In the genomic region with DNA sequence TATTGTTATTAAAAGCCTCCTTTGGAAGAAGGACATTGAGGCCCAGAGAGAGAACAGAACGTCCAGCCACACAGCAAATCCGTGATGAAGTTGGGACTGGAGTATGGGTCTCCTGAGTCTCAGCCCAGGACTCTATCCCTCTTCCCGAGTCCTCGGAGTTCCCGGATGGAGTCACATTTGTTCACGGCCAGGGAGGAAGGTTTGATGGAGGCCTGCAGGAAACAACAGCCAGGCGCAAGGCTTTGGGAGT, we compare ENCODE assay signal across 1 cellular context.
TF ChIP-seq lines count a peak whose summit lies in the region.

No MANE protein-coding gene starts in this region.

TF ChIP-seq in K562, 482 proteins besides CTCF, POLR2A, EP300 and RAD21 (continued from another document and continues in another):
- TF ChIP-seq USF1 (CRISPR knock-in tag; IDR thresholded peaks at IDR 0.05) (no peak), ARID1B (IDR thresholded peaks at IDR 0.05) (0 out of 2 replicates have a peak, but pooled peaks have one; percentile 20), TCF7L2 (IDR thresholded peaks at IDR 0.05; ENCODE audit: low read depth, low read length) (no peak), ZNF77 (CRISPR knock-in tag; IDR thresholded peaks at IDR 0.05) (no peak), MECOM (CRISPR knock-in tag; IDR thresholded peaks at IDR 0.05) (peak; percentile 69; the same call in 1 of the 2 replicates), MAFF (IDR thresholded peaks at IDR 0.05; ENCODE audit: low read length) (no peak), PTRF (tag; IDR thresholded peaks at IDR 0.05) (peak; percentile 73), BRF2 (IDR thresholded peaks at IDR 0.05; ENCODE audit: borderline replicate concordance, insufficient read depth, insufficient read length) (no peak), C11orf30 (IDR thresholded peaks at IDR 0.05; ENCODE audit: low read depth) (no peak), DMBX1 (CRISPR knock-in tag; IDR thresholded peaks at IDR 0.05; ENCODE audit: borderline replicate concordance) (0 out of 2 replicates have a peak, but pooled peaks have one; percentile 90), ILF3 (IDR thresholded peaks at IDR 0.05; ENCODE audit: borderline replicate concordance) (no peak), FOXO4 (CRISPR knock-in tag; IDR thresholded peaks at IDR 0.05) (0 out of 2 replicates have a peak, but pooled peaks have one; percentile 61), CBX8 (IDR thresholded peaks at IDR 0.05; ENCODE audit: borderline replicate concordance, extremely low read depth, low read depth, low read length, poor library complexity, severe bottlenecking) (no peak), YBX1 (IDR thresholded peaks at IDR 0.05) (no peak), HCFC1 (IDR thresholded peaks at IDR 0.05; ENCODE audit: low read depth, low read length) (no peak), HMGN3 (IDR thresholded peaks at IDR 0.05; ENCODE audit: borderline replicate concordance, extremely low read depth, insufficient read length, low read depth, low read length) (no peak), ZNF12 (CRISPR knock-in tag; IDR thresholded peaks at IDR 0.05) (no peak), ZMIZ1 (IDR thresholded peaks at IDR 0.05; ENCODE audit: low read depth in 2 of 2, low read length in 2 of 2) (no peak), NR2C1 (IDR thresholded peaks at IDR 0.05) (no peak), NR2C1 (tag; IDR thresholded peaks at IDR 0.05) (peak; percentile 64), CGGBP1 (CRISPR knock-in tag; IDR thresholded peaks at IDR 0.05) (no peak), GATAD2A (IDR thresholded peaks at IDR 0.05) (no peak), POLR2AphosphoS2 (IDR thresholded peaks at IDR 0.05; ENCODE audit: low read length) (no peak), ZNF445 (CRISPR knock-in tag; IDR thresholded peaks at IDR 0.05; ENCODE audit: low read depth) (0 out of 2 replicates have a peak, but pooled peaks have one; percentile 21), ERF (CRISPR knock-in tag; IDR thresholded peaks at IDR 0.05) (peak; percentile 83), ZFP91 (CRISPR knock-in tag; IDR thresholded peaks at IDR 0.05) (no peak), HIVEP1 (CRISPR knock-in tag; IDR thresholded peaks at IDR 0.05) (peak; percentile 66; the same call in 1 of the 2 replicates)
- TF ChIP-seq, protein P1, sequence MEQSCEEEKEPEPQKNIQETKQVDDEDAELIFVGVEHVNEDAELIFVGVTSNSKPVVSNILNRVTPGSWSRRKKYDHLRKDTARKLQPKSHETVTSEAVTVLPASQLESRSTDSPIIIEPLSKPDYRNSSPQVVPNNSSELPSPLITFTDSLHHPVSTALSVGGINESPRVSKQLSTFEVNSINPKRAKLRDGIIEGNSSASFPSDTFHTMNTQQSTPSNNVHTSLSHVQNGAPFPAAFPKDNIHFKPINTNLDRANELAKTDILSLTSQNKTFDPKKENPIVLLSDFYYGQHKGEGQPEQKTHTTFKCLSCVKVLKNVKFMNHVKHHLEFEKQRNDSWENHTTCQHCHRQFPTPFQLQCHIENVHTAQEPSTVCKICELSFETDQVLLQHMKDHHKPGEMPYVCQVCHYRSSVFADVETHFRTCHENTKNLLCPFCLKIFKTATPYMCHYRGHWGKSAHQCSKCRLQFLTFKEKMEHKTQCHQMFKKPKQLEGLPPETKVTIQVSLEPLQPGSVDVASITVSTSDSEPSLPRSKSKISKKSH (CRISPR knock-in tag; IDR thresholded peaks at IDR 0.05), result no peak
- TF ChIP-seq, protein P2, sequence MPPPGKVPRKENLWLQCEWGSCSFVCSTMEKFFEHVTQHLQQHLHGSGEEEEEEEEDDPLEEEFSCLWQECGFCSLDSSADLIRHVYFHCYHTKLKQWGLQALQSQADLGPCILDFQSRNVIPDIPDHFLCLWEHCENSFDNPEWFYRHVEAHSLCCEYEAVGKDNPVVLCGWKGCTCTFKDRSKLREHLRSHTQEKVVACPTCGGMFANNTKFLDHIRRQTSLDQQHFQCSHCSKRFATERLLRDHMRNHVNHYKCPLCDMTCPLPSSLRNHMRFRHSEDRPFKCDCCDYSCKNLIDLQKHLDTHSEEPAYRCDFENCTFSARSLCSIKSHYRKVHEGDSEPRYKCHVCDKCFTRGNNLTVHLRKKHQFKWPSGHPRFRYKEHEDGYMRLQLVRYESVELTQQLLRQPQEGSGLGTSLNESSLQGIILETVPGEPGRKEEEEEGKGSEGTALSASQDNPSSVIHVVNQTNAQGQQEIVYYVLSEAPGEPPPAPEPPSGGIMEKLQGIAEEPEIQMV (tag; conservative IDR thresholded peaks at IDR 0.05; ENCODE audit: low read depth), result peak; percentile 71
- TF ChIP-seq, protein P3, sequence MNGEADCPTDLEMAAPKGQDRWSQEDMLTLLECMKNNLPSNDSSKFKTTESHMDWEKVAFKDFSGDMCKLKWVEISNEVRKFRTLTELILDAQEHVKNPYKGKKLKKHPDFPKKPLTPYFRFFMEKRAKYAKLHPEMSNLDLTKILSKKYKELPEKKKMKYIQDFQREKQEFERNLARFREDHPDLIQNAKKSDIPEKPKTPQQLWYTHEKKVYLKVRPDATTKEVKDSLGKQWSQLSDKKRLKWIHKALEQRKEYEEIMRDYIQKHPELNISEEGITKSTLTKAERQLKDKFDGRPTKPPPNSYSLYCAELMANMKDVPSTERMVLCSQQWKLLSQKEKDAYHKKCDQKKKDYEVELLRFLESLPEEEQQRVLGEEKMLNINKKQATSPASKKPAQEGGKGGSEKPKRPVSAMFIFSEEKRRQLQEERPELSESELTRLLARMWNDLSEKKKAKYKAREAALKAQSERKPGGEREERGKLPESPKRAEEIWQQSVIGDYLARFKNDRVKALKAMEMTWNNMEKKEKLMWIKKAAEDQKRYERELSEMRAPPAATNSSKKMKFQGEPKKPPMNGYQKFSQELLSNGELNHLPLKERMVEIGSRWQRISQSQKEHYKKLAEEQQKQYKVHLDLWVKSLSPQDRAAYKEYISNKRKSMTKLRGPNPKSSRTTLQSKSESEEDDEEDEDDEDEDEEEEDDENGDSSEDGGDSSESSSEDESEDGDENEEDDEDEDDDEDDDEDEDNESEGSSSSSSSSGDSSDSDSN (IDR thresholded peaks at IDR 0.05; ENCODE audit: borderline replicate concordance in 1 of 2, low read depth in 2 of 2, low read length in 2 of 2), result no peak
- TF ChIP-seq, protein P4, sequence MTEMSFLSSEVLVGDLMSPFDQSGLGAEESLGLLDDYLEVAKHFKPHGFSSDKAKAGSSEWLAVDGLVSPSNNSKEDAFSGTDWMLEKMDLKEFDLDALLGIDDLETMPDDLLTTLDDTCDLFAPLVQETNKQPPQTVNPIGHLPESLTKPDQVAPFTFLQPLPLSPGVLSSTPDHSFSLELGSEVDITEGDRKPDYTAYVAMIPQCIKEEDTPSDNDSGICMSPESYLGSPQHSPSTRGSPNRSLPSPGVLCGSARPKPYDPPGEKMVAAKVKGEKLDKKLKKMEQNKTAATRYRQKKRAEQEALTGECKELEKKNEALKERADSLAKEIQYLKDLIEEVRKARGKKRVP (CRISPR knock-in tag; IDR thresholded peaks at IDR 0.05), result no peak
- TF ChIP-seq, protein P5, sequence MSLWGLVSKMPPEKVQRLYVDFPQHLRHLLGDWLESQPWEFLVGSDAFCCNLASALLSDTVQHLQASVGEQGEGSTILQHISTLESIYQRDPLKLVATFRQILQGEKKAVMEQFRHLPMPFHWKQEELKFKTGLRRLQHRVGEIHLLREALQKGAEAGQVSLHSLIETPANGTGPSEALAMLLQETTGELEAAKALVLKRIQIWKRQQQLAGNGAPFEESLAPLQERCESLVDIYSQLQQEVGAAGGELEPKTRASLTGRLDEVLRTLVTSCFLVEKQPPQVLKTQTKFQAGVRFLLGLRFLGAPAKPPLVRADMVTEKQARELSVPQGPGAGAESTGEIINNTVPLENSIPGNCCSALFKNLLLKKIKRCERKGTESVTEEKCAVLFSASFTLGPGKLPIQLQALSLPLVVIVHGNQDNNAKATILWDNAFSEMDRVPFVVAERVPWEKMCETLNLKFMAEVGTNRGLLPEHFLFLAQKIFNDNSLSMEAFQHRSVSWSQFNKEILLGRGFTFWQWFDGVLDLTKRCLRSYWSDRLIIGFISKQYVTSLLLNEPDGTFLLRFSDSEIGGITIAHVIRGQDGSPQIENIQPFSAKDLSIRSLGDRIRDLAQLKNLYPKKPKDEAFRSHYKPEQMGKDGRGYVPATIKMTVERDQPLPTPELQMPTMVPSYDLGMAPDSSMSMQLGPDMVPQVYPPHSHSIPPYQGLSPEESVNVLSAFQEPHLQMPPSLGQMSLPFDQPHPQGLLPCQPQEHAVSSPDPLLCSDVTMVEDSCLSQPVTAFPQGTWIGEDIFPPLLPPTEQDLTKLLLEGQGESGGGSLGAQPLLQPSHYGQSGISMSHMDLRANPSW (CRISPR knock-in tag; IDR thresholded peaks at IDR 0.05), result no peak
- TF ChIP-seq, protein P6, sequence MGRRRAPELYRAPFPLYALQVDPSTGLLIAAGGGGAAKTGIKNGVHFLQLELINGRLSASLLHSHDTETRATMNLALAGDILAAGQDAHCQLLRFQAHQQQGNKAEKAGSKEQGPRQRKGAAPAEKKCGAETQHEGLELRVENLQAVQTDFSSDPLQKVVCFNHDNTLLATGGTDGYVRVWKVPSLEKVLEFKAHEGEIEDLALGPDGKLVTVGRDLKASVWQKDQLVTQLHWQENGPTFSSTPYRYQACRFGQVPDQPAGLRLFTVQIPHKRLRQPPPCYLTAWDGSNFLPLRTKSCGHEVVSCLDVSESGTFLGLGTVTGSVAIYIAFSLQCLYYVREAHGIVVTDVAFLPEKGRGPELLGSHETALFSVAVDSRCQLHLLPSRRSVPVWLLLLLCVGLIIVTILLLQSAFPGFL (CRISPR knock-in tag; IDR thresholded peaks at IDR 0.05), result no peak
- TF ChIP-seq, protein P7, sequence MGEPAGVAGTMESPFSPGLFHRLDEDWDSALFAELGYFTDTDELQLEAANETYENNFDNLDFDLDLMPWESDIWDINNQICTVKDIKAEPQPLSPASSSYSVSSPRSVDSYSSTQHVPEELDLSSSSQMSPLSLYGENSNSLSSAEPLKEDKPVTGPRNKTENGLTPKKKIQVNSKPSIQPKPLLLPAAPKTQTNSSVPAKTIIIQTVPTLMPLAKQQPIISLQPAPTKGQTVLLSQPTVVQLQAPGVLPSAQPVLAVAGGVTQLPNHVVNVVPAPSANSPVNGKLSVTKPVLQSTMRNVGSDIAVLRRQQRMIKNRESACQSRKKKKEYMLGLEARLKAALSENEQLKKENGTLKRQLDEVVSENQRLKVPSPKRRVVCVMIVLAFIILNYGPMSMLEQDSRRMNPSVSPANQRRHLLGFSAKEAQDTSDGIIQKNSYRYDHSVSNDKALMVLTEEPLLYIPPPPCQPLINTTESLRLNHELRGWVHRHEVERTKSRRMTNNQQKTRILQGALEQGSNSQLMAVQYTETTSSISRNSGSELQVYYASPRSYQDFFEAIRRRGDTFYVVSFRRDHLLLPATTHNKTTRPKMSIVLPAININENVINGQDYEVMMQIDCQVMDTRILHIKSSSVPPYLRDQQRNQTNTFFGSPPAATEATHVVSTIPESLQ (CRISPR knock-in tag; IDR thresholded peaks at IDR 0.05), result no peak
